Comparison of ENCODE assay signal across 11 cellular contexts in genomic region chr1:241706967-241707366, GRCh38. TPM values are rescaled to one million over a fixed set of nuclear protein-coding genes. Genes with fewer than 3 reads are reported as not detected.
DNase-seq lines count a peak whose midpoint lies in the region; ATAC-seq and TF ChIP-seq lines count a peak whose summit lies in the region.
"Had no signal": no experiment of that assay in that cellular context is flagged by ENCODE, and none has a peak within 500 bp of the region (broad histone marks: within the 10 kb centered on the region; RNA-seq: fewer than 3 reads in every experiment).

No MANE protein-coding gene starts in this region.

- H3K4me3 ChIP-seq in fibroblast of mammary gland (ENCODE audit: control insufficient read depth, low read depth, low read length): no peak overlapping the region

- ATAC-seq in activated CD4-positive, CD25-positive, alpha-beta regulatory T cell treated with anti-CD3 and anti-CD28 coated beads, Interleukin-2, amount 50 U/mL, for 24 hours: no peak
- ATAC-seq in HG02571 (IDR thresholded peaks at IDR 0.05; ENCODE audit: unreplicated experiment) (no peak), GM19455 (IDR thresholded peaks at IDR 0.05; ENCODE audit: unreplicated experiment) (no peak), Right ventricle myocardium superior (ENCODE audit: poor library complexity) (no peak)
- ATAC-seq: WTC11 had no signal

- intact Hi-C loops in Right ventricle myocardium superior (cut with DNase I): no loop called here

- peak overlapping the region; percentile 57 for H3K27ac Mint-ChIP-seq in T-helper 1 cell treated with Interleukin-12 subunit alpha and Interleukin-12 subunit beta and Interleukin-4 antibody, amounts not matched to agents 30 μg/mL and 1 μg/mL, for 36 hours
- H3K27ac Mint-ChIP-seq: WTC11 had no signal

- H3K27me3 Mint-ChIP-seq in T-helper 1 cell treated with Interleukin-12 subunit alpha and Interleukin-12 subunit beta and Interleukin-4 antibody, amounts not matched to agents 30 μg/mL and 1 μg/mL, for 36 hours (ENCODE audit: low read depth): no peaks in the 10 kb centered on the region

- H3K9me3 Mint-ChIP-seq in T-helper 1 cell treated with Interleukin-12 subunit alpha and Interleukin-12 subunit beta and Interleukin-4 antibody, amounts not matched to agents 30 μg/mL and 1 μg/mL, for 36 hours: peaks cover 3% of the 10 kb centered on the region

- H3K4me1 Mint-ChIP-seq in T-helper 1 cell treated with Interleukin-12 subunit alpha and Interleukin-12 subunit beta and Interleukin-4 antibody, amounts not matched to agents 30 μg/mL and 1 μg/mL, for 36 hours (ENCODE audit: low read depth): peaks cover 5% of the 10 kb centered on the region
- H3K4me1 Mint-ChIP-seq: WTC11 had no signal

- H3K36me3 Mint-ChIP-seq in T-helper 1 cell treated with Interleukin-12 subunit alpha and Interleukin-12 subunit beta and Interleukin-4 antibody, amounts not matched to agents 30 μg/mL and 1 μg/mL, for 36 hours (ENCODE audit: low read depth): no peaks in the 10 kb centered on the region
- H3K36me3 Mint-ChIP-seq: WTC11 had no signal

- no peak for TF ChIP-seq CTCF in fibroblast of mammary gland (conservative IDR thresholded peaks at IDR 0.05; ENCODE audit: control insufficient read depth, insufficient read depth, low read depth, low read length)

- peak; percentile 21 for DNase-seq in 8988T
- DNase-seq in EL: peak; percentile 94
- peak; percentile 90 for DNase-seq in fibroblast of mammary gland (ENCODE audit: low read depth)
- no peak for DNase-seq in Right ventricle myocardium superior
- DNase-seq: NCI-H1048 had no signal

- H3K4me3 Mint-ChIP-seq in T-helper 1 cell treated with Interleukin-12 subunit alpha and Interleukin-12 subunit beta and Interleukin-4 antibody, amounts not matched to agents 30 μg/mL and 1 μg/mL, for 36 hours: peak overlapping the region; percentile 21
- H3K4me3 Mint-ChIP-seq: WTC11 had no signal

RNA-seq across cellular contexts. Expression of gene WDR64, which starts 54.9 kb away (rescaled TPM):
- not detected for total RNA-seq in Right ventricle myocardium superior
- total RNA-seq: H1, WTC11 had no signal
